10 cellular contexts compared by ENCODE assay signal in genomic region chr11:60455531-60456042, GRCh38. TPM values are rescaled to one million over a fixed set of nuclear protein-coding genes. Genes with fewer than 3 reads are reported as not detected.
A peak's percentile ranks its signal among the peaks of the same experiment; 100 is the strongest.
DNase-seq lines count a peak whose midpoint lies in the region; ATAC-seq and TF ChIP-seq lines count a peak whose summit lies in the region.
"Had no signal": no experiment of that assay in that cellular context is flagged by ENCODE, and none has a peak within 500 bp of the region (broad histone marks: within the 10 kb centered on the region; RNA-seq: fewer than 3 reads in every experiment).

Gene MS4A1 (plus strand): TSS chr11:60455847. CDS start chr11:60462375, 6,528 bp downstream.

- 24 to 49% (median 43%) methylated on average over 4 of the region's 4 CpGs for WGBS in spleen, 5 donors
- 61% methylated on average over 4 of the region's 4 CpGs for WGBS in smooth muscle cell (ENCODE audit: low lambda C conversion rate)
- 57 to 67% methylated on average over 3 to 4 of the region's 4 CpGs for WGBS in esophagus squamous epithelium, 2 donors

- no peaks in the 10 kb centered on the region for H3K9me3 ChIP-seq in spleen
- H3K9me3 ChIP-seq in smooth muscle cell (replicated peaks; ENCODE audit: low read depth) = no peaks in the 10 kb centered on the region
- H3K9me3 ChIP-seq in esophagus squamous epithelium = no peaks in the 10 kb centered on the region

- H2AFZ ChIP-seq in smooth muscle cell (ENCODE audit: low read depth) = no peak within 1 kb of the TSS

- intact Hi-C loops in spleen (cut with DNase I; ENCODE audit: low total_unique reads) = no loop called here
- intact Hi-C loops in dorsolateral prefrontal cortex (cut with DNase I) = no loop called here
- intact Hi-C loops in esophagus squamous epithelium (cut with DNase I) = no loop called here
- intact Hi-C loops in head of caudate nucleus (cut with DNase I) = no loop called here

- H3K9ac ChIP-seq in smooth muscle cell (ENCODE audit: low read depth) = no peak within 1 kb of the TSS

- H3K36me3 ChIP-seq in spleen (no peaks in the 10 kb centered on the region), smooth muscle cell (ENCODE audit: low read depth) (no peaks in the 10 kb centered on the region), esophagus squamous epithelium (no peaks in the 10 kb centered on the region)

- peak; percentile 85 for ATAC-seq in GM18867 (IDR thresholded peaks at IDR 0.05; ENCODE audit: unreplicated experiment)
- ATAC-seq in GM21576 (IDR thresholded peaks at IDR 0.05; ENCODE audit: unreplicated experiment) = peak; percentile 85
- peak; percentile 87 for ATAC-seq in HG03354 (IDR thresholded peaks at IDR 0.05; ENCODE audit: poor library complexity, severe bottlenecking, unreplicated experiment)

- peaks cover 0 to 45% (median 8%) of the 10 kb centered on the region in 6 donors for H3K4me1 ChIP-seq in spleen
- H3K4me1 ChIP-seq in smooth muscle cell (ENCODE audit: low read depth) = no peaks in the 10 kb centered on the region
- H3K4me1 ChIP-seq in esophagus squamous epithelium = no peaks in the 10 kb centered on the region

- no peak within 1 kb of the TSS for H3K4me2 ChIP-seq in smooth muscle cell

- DNase-seq in spleen = no peak
- DNase-seq in smooth muscle cell (lab: John Stamatoyannopoulos, UW; ENCODE audit: unreplicated experiment) = no peak
- no peak for DNase-seq in dorsolateral prefrontal cortex
- DNase-seq in esophagus squamous epithelium (lab: John Stamatoyannopoulos, UW) = no peak
- DNase-seq in head of caudate nucleus = no peak
- DNase-seq: caudate nucleus had no signal

- TF ChIP-seq POLR2A in spleen (IDR thresholded peaks at IDR 0.05) (peak in 2 of 3 donors; percentile 84 to 86), esophagus squamous epithelium (IDR thresholded peaks at IDR 0.05) (peak in 1 of 4 donors; percentile 36)

- H3K79me2 ChIP-seq in smooth muscle cell (ENCODE audit: low read depth) = no peaks in the 10 kb centered on the region

- H3F3A ChIP-seq in smooth muscle cell (ENCODE audit: low read depth) = no peaks in the 10 kb centered on the region

- H3K27ac ChIP-seq in spleen (peak within 1 kb of the TSS; percentile 41 to 85 (median 78)), smooth muscle cell (ENCODE audit: low read depth) (no peak within 1 kb of the TSS), dorsolateral prefrontal cortex (no peak within 1 kb of the TSS), esophagus squamous epithelium (no peak within 1 kb of the TSS)

- TF ChIP-seq CTCF in spleen (IDR thresholded peaks at IDR 0.05 in 8 of 11, conservative IDR thresholded peaks at IDR 0.05 in 3 of 11) (no peak), smooth muscle cell (IDR thresholded peaks at IDR 0.05; ENCODE audit: borderline replicate concordance, insufficient read depth, poor library complexity, severe bottlenecking) (no peak), dorsolateral prefrontal cortex (IDR thresholded peaks at IDR 0.05 in 54 of 56, conservative IDR thresholded peaks at IDR 0.05 in 2 of 56; ENCODE audit: low read depth in 1 of 56, partially characterized antibody in 56 of 56) (no peak), esophagus squamous epithelium (IDR thresholded peaks at IDR 0.05) (no peak)

- H3K4me3 ChIP-seq in spleen (peak within 1 kb of the TSS; percentile 27 to 67 (median 44)), smooth muscle cell (no peak within 1 kb of the TSS), dorsolateral prefrontal cortex (no peak within 1 kb of the TSS), esophagus squamous epithelium (no peak within 1 kb of the TSS)

- H4K20me1 ChIP-seq in smooth muscle cell (ENCODE audit: low read depth) = no peaks in the 10 kb centered on the region

- H3K27me3 ChIP-seq in spleen (replicated peaks in 1 of 7) (no peaks in the 10 kb centered on the region), smooth muscle cell (ENCODE audit: low read depth) (no peaks in the 10 kb centered on the region), dorsolateral prefrontal cortex (peaks cover 0 to 7% (median 0%) of the 10 kb centered on the region in 45 donors), esophagus squamous epithelium (no peaks in the 10 kb centered on the region)

RNA-seq across cellular contexts. Expression of gene MS4A1, which starts in this region (rescaled TPM):
- total RNA-seq in spleen = 100 to 1,000 TPM; 237 to 532 (median 344) TPM
- polyA plus RNA-seq in spleen = 1,000 to 10,000 TPM in 1 of 3 donors, 100 to 1,000 TPM in 2; 575 to 1,116 (median 717) TPM
- not detected in 2 replicates for total RNA-seq in smooth muscle cell
- not detected in 2 replicates for polyA plus RNA-seq in smooth muscle cell
- total RNA-seq in dorsolateral prefrontal cortex = 1 to 10 TPM in 1 of 120 experiments, under 1 TPM in 14, not detected in 105; 0.17 to 1.0 (median 0.35) TPM
- total RNA-seq in esophagus squamous epithelium = 1 to 10 TPM in 1 of 4 donors, under 1 TPM in 1, not detected in 2; 0.38 to 1.2 TPM
- total RNA-seq: MCF 10A had no signal

Comparison
In these comparisons a context has a peak if more than half of its experiments do, and no peak if none do; other contexts are left out.
1. RNA of gene MS4A1 (total RNA-seq): 237 to 532 TPM in spleen; 0.38 to 1.2 TPM in esophagus squamous epithelium, not detected in smooth muscle cell and 0.17 to 1.0 TPM in dorsolateral prefrontal cortex; every median in the first group is over 100 times any median in the second.
2. RNA of gene MS4A1 (polyA plus RNA-seq): 575 to 1,116 TPM in spleen; not detected in smooth muscle cell; every median in the first group is over 100 times any median in the second.
3. H3K27ac ChIP-seq: peak in spleen (8 of 8); none in smooth muscle cell (single experiment), dorsolateral prefrontal cortex (0 of 59) and esophagus squamous epithelium (0 of 4).
4. H3K4me3 ChIP-seq: peak in spleen (8 of 8); none in smooth muscle cell (single experiment), dorsolateral prefrontal cortex (0 of 59) and esophagus squamous epithelium (0 of 4).
5. Peak in every context shown above with its lines, with median percentiles within 50 percentile points of each other: ATAC-seq.